In genomic region chr2:70906439-70907018, GRCh38 we compare ENCODE assay signal across 1 cellular context.
TF ChIP-seq lines count a peak whose summit lies in the region.

No MANE protein-coding gene starts in this region.

TF ChIP-seq in H1, 55 proteins besides CTCF, POLR2A, EP300 and RAD21:
- TF ChIP-seq ZNF274 (IDR thresholded peaks at IDR 0.05; ENCODE audit: borderline replicate concordance, extremely low read depth, low read length) (no peak), GTF2F1 (IDR thresholded peaks at IDR 0.05; ENCODE audit: borderline replicate concordance, low read depth, low read length) (no peak), RXRA (IDR thresholded peaks at IDR 0.05; ENCODE audit: insufficient read depth, low read depth, low read length) (no peak), CREB1 (IDR thresholded peaks at IDR 0.05) (no peak), RNF2 (IDR thresholded peaks at IDR 0.05; ENCODE audit: borderline replicate concordance, low read depth, low read length, missing control alignments, poor library complexity, severe bottlenecking) (no peak), USF2 (IDR thresholded peaks at IDR 0.05; ENCODE audit: low read length) (no peak), E2F6 (IDR thresholded peaks at IDR 0.05) (no peak), TEAD4 (IDR thresholded peaks at IDR 0.05; ENCODE audit: low read depth, low read length) (no peak), HDAC2 (IDR thresholded peaks at IDR 0.05; ENCODE audit: borderline replicate concordance in 1 of 2, low read depth in 2 of 2, low read length in 2 of 2) (no peak), SRF (IDR thresholded peaks at IDR 0.05; ENCODE audit: low read depth, low read length) (no peak), BRCA1 (IDR thresholded peaks at IDR 0.05; ENCODE audit: low read depth, low read length) (no peak), MAFK (IDR thresholded peaks at IDR 0.05; ENCODE audit: low read depth, low read length) (no peak), SP1 (IDR thresholded peaks at IDR 0.05; ENCODE audit: low read depth, low read length) (no peak)
